ENCODE assay signal across 9 cellular contexts in the genomic region with DNA sequence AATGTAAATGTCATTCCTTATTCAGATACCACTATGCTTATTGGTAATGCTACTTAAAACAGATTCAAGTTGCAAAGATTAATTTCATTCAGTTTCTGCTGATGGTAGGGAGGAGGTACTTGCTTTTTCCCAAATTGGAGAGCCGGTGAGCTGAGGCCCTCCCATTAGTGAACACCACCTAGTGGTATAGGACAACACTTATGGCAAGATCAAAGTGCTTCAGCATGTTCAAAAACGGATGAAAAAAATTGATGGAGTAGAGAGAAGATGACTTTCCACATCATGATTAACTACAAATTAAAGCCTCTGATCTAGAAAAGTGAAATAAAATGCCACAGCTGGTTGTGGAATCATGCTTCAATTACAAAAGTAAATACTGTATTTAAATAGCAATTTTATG.
A peak's percentile ranks its signal among the peaks of the same experiment; 100 is the strongest.
DNase-seq lines count a peak whose midpoint lies in the region; ATAC-seq and TF ChIP-seq lines count a peak whose summit lies in the region.
"Had no signal": no experiment of that assay in that cellular context is flagged by ENCODE, and none has a peak within 500 bp of the region (broad histone marks: within the 10 kb centered on the region; RNA-seq: fewer than 3 reads in every experiment).

No MANE protein-coding gene starts in this region.

- no peak for ATAC-seq in GM21423 (IDR thresholded peaks at IDR 0.05; ENCODE audit: unreplicated experiment)
- no peak for ATAC-seq in esophagus mucosa
- no peak for ATAC-seq in GM21576 (IDR thresholded peaks at IDR 0.05; ENCODE audit: unreplicated experiment)

- DNase-seq in AG08396 (ENCODE audit: low spot score) (peak; percentile 4), RKO (ENCODE audit: low spot score) (peak; percentile 43), fibroblast of villous mesenchyme (ENCODE audit: low read depth) (no peak), OCI-M1 (lab: John Stamatoyannopoulos, UW) (no peak)
- DNase-seq: T-helper 9 cell had no signal

- no peak overlapping the region for H3K4me3 ChIP-seq in GM12875 (ENCODE audit: low read depth, low read length)
- H3K4me3 ChIP-seq in fibroblast of villous mesenchyme (ENCODE audit: low read depth, low read length), result no peak overlapping the region

- TF ChIP-seq CTCF in GM12875 (IDR thresholded peaks at IDR 0.05; ENCODE audit: borderline replicate concordance, insufficient read depth, low read depth, low read length), result peak; percentile 3; the same call in 1 of the 2 replicates
- peak; percentile 43 for TF ChIP-seq CTCF in fibroblast of villous mesenchyme (IDR thresholded peaks at IDR 0.05; ENCODE audit: insufficient read depth, low read depth, low read length)

Comparison
In these comparisons a context has a peak if more than half of its experiments do, and no peak if none do; other contexts are left out.
1. DNase-seq: peak in AG08396 (single experiment) and RKO (single experiment); none in fibroblast of villous mesenchyme (single experiment) and OCI-M1 (single experiment).